ENCODE assay signal across 24 cellular contexts in the genomic region with DNA sequence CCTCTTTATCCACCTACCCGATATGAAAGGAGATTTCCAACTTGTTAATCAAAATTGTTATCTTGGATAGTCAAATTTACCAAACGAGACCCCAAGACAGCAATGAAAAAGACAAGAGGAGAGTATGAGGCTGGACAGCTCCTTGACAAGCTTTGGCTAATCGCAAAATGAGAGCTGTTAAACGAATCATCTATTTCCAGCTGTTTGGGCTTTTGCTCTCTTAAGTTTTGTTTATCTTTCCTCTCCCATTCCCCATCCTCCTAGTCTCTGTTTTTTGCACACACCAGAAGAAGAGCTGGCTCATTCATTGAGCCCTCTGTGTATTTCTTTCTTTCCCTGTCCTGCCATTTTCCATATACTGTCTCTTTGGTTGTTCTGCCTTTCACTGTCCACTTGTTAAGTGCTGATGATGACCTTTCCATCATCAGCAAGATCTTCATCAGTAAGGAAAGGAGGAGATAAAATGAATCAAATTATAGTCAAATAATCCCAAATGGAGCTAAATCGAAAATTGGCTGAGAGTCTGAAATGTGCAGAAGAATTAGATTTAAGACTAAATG.
"Had no signal": no experiment of that assay in that cellular context is flagged by ENCODE, and none has a peak within 500 bp of the region (broad histone marks: within the 10 kb centered on the region; RNA-seq: fewer than 3 reads in every experiment).

No MANE protein-coding gene starts in this region.

- H3K9me3 ChIP-seq: colonic mucosa, left ventricle myocardium inferior, lower lobe of right lung, neutrophil, pancreas, right lobe of liver, thoracic aorta, tibial nerve, upper lobe of left lung had no signal

- DNase-seq: colonic mucosa; effector CD8-positive, alpha-beta T cell; erythroblast; hypothalamus; left cardiac atrium; left ventricle myocardium inferior; lower lobe of right lung; pancreas; right lobe of liver; small intestine; stimulated activated CD4-positive, alpha-beta T cell treated with anti-CD3 and anti-CD28 coated beads, Interleukin-15, amount 100 ng/mL, for 24 hours; stimulated activated CD4-positive, alpha-beta T cell treated with anti-CD3 and anti-CD28 coated beads, Interleukin-2, amount 100 ng/mL, for 48 hours; stimulated activated naive B cell treated with anti-CD40 and anti-IgM and Interleukin-4, amounts not matched to agents 10 μg/mL and 1 μg/mL and 100 μg/mL, for 72 hours; upper lobe of left lung had no signal

- H3K27ac Mint-ChIP-seq: dendritic cell treated with granulocyte-macrophage colony-stimulating factor and Interleukin-4, amounts not matched to agents 40 ng/mL and 50 ng/mL, for 4 days; natural killer cell treated with Interleukin-12 subunit alpha and Interleukin-12 subunit beta and Interleukin-15 and Interleukin-18, amount 100 ng/mL, for 72 hours; progenitor cell of endocrine pancreas; stimulated activated naive B cell treated with anti-CD40 and anti-IgM and Interleukin-4, amounts not matched to agents 10 μg/mL and 1 μg/mL and 100 μg/mL, for 72 hours; stimulated activated naive CD8-positive, alpha-beta T cell treated with anti-CD3 and anti-CD28 coated beads, Interleukin-15, Interleukin-2, amounts not matched to agents 100 ng/mL and 50 ng/mL, for 24 hours had no signal

- H3K4me3 Mint-ChIP-seq: dendritic cell treated with granulocyte-macrophage colony-stimulating factor and Interleukin-4, amounts not matched to agents 40 ng/mL and 50 ng/mL, for 4 days; natural killer cell treated with Interleukin-12 subunit alpha and Interleukin-12 subunit beta and Interleukin-15 and Interleukin-18, amount 100 ng/mL, for 72 hours; neural crest cell; stimulated activated naive B cell treated with anti-CD40 and anti-IgM and Interleukin-4, amounts not matched to agents 10 μg/mL and 1 μg/mL and 100 μg/mL, for 72 hours; stimulated activated naive CD8-positive, alpha-beta T cell treated with anti-CD3 and anti-CD28 coated beads, Interleukin-15, Interleukin-2, amounts not matched to agents 100 ng/mL and 50 ng/mL, for 24 hours had no signal

- H3K27ac ChIP-seq: colonic mucosa, left ventricle myocardium inferior, lower lobe of right lung, neutrophil, pancreas, right lobe of liver, thoracic aorta, tibial nerve, upper lobe of left lung had no signal

- H3K9me3 Mint-ChIP-seq: dendritic cell treated with granulocyte-macrophage colony-stimulating factor and Interleukin-4, amounts not matched to agents 40 ng/mL and 50 ng/mL, for 4 days; natural killer cell treated with Interleukin-12 subunit alpha and Interleukin-12 subunit beta and Interleukin-15 and Interleukin-18, amount 100 ng/mL, for 72 hours; neural crest cell; stimulated activated naive B cell treated with anti-CD40 and anti-IgM and Interleukin-4, amounts not matched to agents 10 μg/mL and 1 μg/mL and 100 μg/mL, for 72 hours; stimulated activated naive CD8-positive, alpha-beta T cell treated with anti-CD3 and anti-CD28 coated beads, Interleukin-15, Interleukin-2, amounts not matched to agents 100 ng/mL and 50 ng/mL, for 24 hours had no signal

- H3K4me3 ChIP-seq: colonic mucosa, left ventricle myocardium inferior, lower lobe of right lung, pancreas, right lobe of liver, thoracic aorta, tibial nerve, upper lobe of left lung had no signal

- H3K36me3 Mint-ChIP-seq: natural killer cell treated with Interleukin-12 subunit alpha and Interleukin-12 subunit beta and Interleukin-15 and Interleukin-18, amount 100 ng/mL, for 72 hours had no signal

- ATAC-seq: left cardiac atrium; lower lobe of right lung; pancreas; stimulated activated naive B cell treated with anti-CD40 and anti-IgM and Interleukin-4, amounts not matched to agents 10 μg/mL and 1 μg/mL and 100 μg/mL, for 72 hours had no signal

- H3K36me3 ChIP-seq: colonic mucosa, left ventricle myocardium inferior, lower lobe of right lung, neutrophil, pancreas, right lobe of liver, thoracic aorta, tibial nerve, upper lobe of left lung had no signal

- H3K4me1 ChIP-seq: colonic mucosa, left ventricle myocardium inferior, lower lobe of right lung, pancreas, right lobe of liver, tibial nerve, upper lobe of left lung had no signal

- H3K4me1 Mint-ChIP-seq: neural crest cell had no signal

- FAIRE-seq: frontal cortex, pancreas, small intestine, urothelium cell line had no signal

- H3K27me3 Mint-ChIP-seq: dendritic cell treated with granulocyte-macrophage colony-stimulating factor and Interleukin-4, amounts not matched to agents 40 ng/mL and 50 ng/mL, for 4 days; natural killer cell treated with Interleukin-12 subunit alpha and Interleukin-12 subunit beta and Interleukin-15 and Interleukin-18, amount 100 ng/mL, for 72 hours; stimulated activated naive B cell treated with anti-CD40 and anti-IgM and Interleukin-4, amounts not matched to agents 10 μg/mL and 1 μg/mL and 100 μg/mL, for 72 hours; stimulated activated naive CD8-positive, alpha-beta T cell treated with anti-CD3 and anti-CD28 coated beads, Interleukin-15, Interleukin-2, amounts not matched to agents 100 ng/mL and 50 ng/mL, for 24 hours had no signal

- H3K27me3 ChIP-seq: colonic mucosa, neutrophil, pancreas, right lobe of liver, tibial nerve, upper lobe of left lung had no signal
